ENCODE assay signal across 12 cellular contexts in the genomic region with DNA sequence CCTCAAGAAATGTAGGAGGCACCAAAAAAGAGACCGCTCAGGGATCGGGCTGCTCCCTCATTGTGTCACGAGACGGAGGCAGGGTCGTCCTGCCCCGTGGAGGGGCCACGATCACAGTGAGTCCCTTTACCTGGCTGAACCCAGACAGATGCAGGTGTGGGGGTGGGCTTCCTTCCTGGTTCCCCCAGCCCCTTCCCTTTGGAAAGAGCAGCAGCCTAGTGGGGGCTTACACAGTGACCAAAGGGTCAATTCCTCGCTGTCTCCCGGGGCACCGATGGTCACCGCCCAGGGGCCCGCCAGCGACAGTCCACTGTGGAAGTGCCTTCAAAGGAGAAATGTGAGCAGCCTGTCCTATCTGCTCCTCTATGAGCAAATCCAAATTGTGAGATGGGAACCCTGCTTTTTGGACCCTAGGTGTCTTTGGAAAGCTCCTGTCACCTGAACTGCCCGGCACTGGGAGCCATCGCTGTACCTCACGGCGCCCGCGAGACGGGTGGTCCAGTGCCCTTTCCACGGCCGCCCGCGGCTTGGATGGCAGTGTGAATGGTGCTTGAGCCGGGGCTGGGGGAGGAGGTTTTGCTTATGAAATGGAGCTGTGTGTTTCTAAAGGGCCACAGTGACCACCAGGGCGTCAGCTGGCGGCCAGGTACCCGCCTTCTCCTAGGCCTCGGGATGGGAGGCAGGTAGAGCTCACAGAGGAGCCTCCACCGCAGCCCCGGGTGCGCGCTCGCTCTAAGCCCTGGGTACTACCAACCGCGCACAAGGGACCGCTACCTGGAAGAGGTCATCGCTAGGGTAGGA.
A peak's percentile ranks its signal among the peaks of the same experiment; 100 is the strongest.
DNase-seq lines count a peak whose midpoint lies in the region; ATAC-seq lines count a peak whose summit lies in the region.
"Had no signal": no experiment of that assay in that cellular context is flagged by ENCODE, and none has a peak within 500 bp of the region (broad histone marks: within the 10 kb centered on the region; RNA-seq: fewer than 3 reads in every experiment).

No MANE protein-coding gene starts in this region.

- no peaks in the 10 kb centered on the region for H3K27me3 Mint-ChIP-seq in activated CD8-positive, alpha-beta memory T cell treated with anti-CD3 and anti-CD28 coated beads, Interleukin-2, amount 10 ng/mL, durations not matched to agents 7 days and 5 days
- H3K27me3 Mint-ChIP-seq in activated CD8-positive, alpha-beta T cell treated with anti-CD3 and anti-CD28 coated beads, Interleukin-2, amount 10 ng/mL, durations not matched to agents 7 days and 5 days (ENCODE audit: low read depth): no peaks in the 10 kb centered on the region
- H3K27me3 Mint-ChIP-seq in stimulated activated naive CD8-positive, alpha-beta T cell treated with anti-CD3 and anti-CD28 coated beads, Interleukin-15, amount 100 ng/mL, for 72 hours: no peaks in the 10 kb centered on the region

- peak; percentile 39 for DNase-seq in activated CD8-positive, alpha-beta memory T cell treated with anti-CD3 and anti-CD28 coated beads, Interleukin-2, amount 10 ng/mL, durations not matched to agents 7 days and 5 days
- no peak for DNase-seq in activated CD8-positive, alpha-beta memory T cell treated with anti-CD3 and anti-CD28 coated beads, Interleukin-2, amount 50 U/mL, for 4 hours
- no peak for DNase-seq in activated CD8-positive, alpha-beta T cell treated with anti-CD3 and anti-CD28 coated beads, Interleukin-2, amount 10 ng/mL, durations not matched to agents 7 days and 5 days
- no peak for DNase-seq in stimulated activated naive CD8-positive, alpha-beta T cell treated with anti-CD3 and anti-CD28 coated beads, Interleukin-15, amount 100 ng/mL, for 72 hours
- DNase-seq in KG1 (lab: John Stamatoyannopoulos, UW) (no peak), NCI-H2081 (lab: John Stamatoyannopoulos, UW) (no peak)
- DNase-seq: left ventricle myocardium inferior had no signal

- no peaks in the 10 kb centered on the region for H3K9me3 ChIP-seq in iPS-18a (ENCODE audit: control insufficient read depth, low read depth, low read length)
- H3K9me3 ChIP-seq: body of pancreas, left ventricle myocardium inferior, vagina had no signal

- no peaks in the 10 kb centered on the region for H3K4me1 ChIP-seq in iPS-18a (ENCODE audit: control insufficient read depth, low read depth, low read length)

- no peak for ATAC-seq in activated CD8-positive, alpha-beta memory T cell treated with anti-CD3 and anti-CD28 coated beads, Interleukin-2, amount 10 ng/mL, durations not matched to agents 7 days and 5 days
- ATAC-seq in activated CD8-positive, alpha-beta T cell treated with anti-CD3 and anti-CD28 coated beads, Interleukin-2, amount 10 ng/mL, durations not matched to agents 7 days and 5 days: no peak
- ATAC-seq in stimulated activated naive CD8-positive, alpha-beta T cell treated with anti-CD3 and anti-CD28 coated beads, Interleukin-15, amount 100 ng/mL, for 72 hours: no peak
- no peak for ATAC-seq in GM18511 (IDR thresholded peaks at IDR 0.05; ENCODE audit: unreplicated experiment)
- ATAC-seq: body of pancreas had no signal

- no peaks in the 10 kb centered on the region for H3K36me3 ChIP-seq in iPS-18a (ENCODE audit: control insufficient read depth, low read depth, low read length)
- H3K36me3 ChIP-seq: left ventricle myocardium inferior, vagina had no signal

- H3K36me3 Mint-ChIP-seq in activated CD8-positive, alpha-beta memory T cell treated with anti-CD3 and anti-CD28 coated beads, Interleukin-2, amount 10 ng/mL, durations not matched to agents 7 days and 5 days: peaks cover 20% of the 10 kb centered on the region
- peaks cover 52% of the 10 kb centered on the region for H3K36me3 Mint-ChIP-seq in activated CD8-positive, alpha-beta T cell treated with anti-CD3 and anti-CD28 coated beads, Interleukin-2, amount 10 ng/mL, durations not matched to agents 7 days and 5 days (ENCODE audit: low read depth)

- H3K4me3 Mint-ChIP-seq in activated CD8-positive, alpha-beta memory T cell treated with anti-CD3 and anti-CD28 coated beads, Interleukin-2, amount 10 ng/mL, durations not matched to agents 7 days and 5 days: peak overlapping the region; percentile 89
- peak overlapping the region; percentile 93 for H3K4me3 Mint-ChIP-seq in activated CD8-positive, alpha-beta T cell treated with anti-CD3 and anti-CD28 coated beads, Interleukin-2, amount 10 ng/mL, durations not matched to agents 7 days and 5 days
- H3K4me3 Mint-ChIP-seq in stimulated activated naive CD8-positive, alpha-beta T cell treated with anti-CD3 and anti-CD28 coated beads, Interleukin-15, amount 100 ng/mL, for 72 hours: peak overlapping the region; percentile 92 to 97
- H3K4me3 Mint-ChIP-seq: neural crest cell had no signal

- POLR2A ChIA-PET in activated CD8-positive, alpha-beta T cell treated with anti-CD3 and anti-CD28 coated beads, Interleukin-2, amount 10 ng/mL, durations not matched to agents 7 days and 5 days (lab: Charles Lee): interaction anchor here (0.6 to 2.7 kb wide), 14 partner anchors 8 to 218 kb away, joined by 3 to 14 read pairs (median 4); no protein-coding TSS in a partner anchor

- H3K9ac ChIP-seq in iPS-18a (ENCODE audit: low read length): no peak overlapping the region

- H3K27ac ChIP-seq in iPS-18a (ENCODE audit: low read length): no peak overlapping the region
- H3K27ac ChIP-seq: body of pancreas, left ventricle myocardium inferior, vagina had no signal

- H3K27me3 ChIP-seq in iPS-18a (ENCODE audit: control insufficient read depth, insufficient read depth, low read length): peaks cover 43% of the 10 kb centered on the region
- H3K27me3 ChIP-seq: body of pancreas, vagina had no signal

- CTCF ChIA-PET in activated CD8-positive, alpha-beta memory T cell treated with anti-CD3 and anti-CD28 coated beads, Interleukin-2, amount 10 ng/mL, durations not matched to agents 7 days and 5 days (lab: Charles Lee): interaction anchor here (0.8 to 4.0 kb wide), 7 partner anchors 9 to 276 kb away, joined by 3 to 39 read pairs (median 23); no protein-coding TSS in a partner anchor
- CTCF ChIA-PET in activated CD8-positive, alpha-beta T cell treated with anti-CD3 and anti-CD28 coated beads, Interleukin-2, amount 10 ng/mL, durations not matched to agents 7 days and 5 days (lab: Charles Lee): interaction anchor here (0.7 to 4.6 kb wide), 16 partner anchors 10 to 281 kb away, joined by 3 to 22 read pairs (median 3); no protein-coding TSS in a partner anchor

- H3K27ac Mint-ChIP-seq in activated CD8-positive, alpha-beta memory T cell treated with anti-CD3 and anti-CD28 coated beads, Interleukin-2, amount 10 ng/mL, durations not matched to agents 7 days and 5 days: peak overlapping the region; percentile 96
- H3K27ac Mint-ChIP-seq in activated CD8-positive, alpha-beta T cell treated with anti-CD3 and anti-CD28 coated beads, Interleukin-2, amount 10 ng/mL, durations not matched to agents 7 days and 5 days: peak overlapping the region; percentile 94
- peak overlapping the region; percentile 93 to 96 for H3K27ac Mint-ChIP-seq in stimulated activated naive CD8-positive, alpha-beta T cell treated with anti-CD3 and anti-CD28 coated beads, Interleukin-15, amount 100 ng/mL, for 72 hours

- peaks cover 61% of the 10 kb centered on the region for H3K4me1 Mint-ChIP-seq in activated CD8-positive, alpha-beta memory T cell treated with anti-CD3 and anti-CD28 coated beads, Interleukin-2, amount 10 ng/mL, durations not matched to agents 7 days and 5 days
- peaks cover 57% of the 10 kb centered on the region for H3K4me1 Mint-ChIP-seq in activated CD8-positive, alpha-beta T cell treated with anti-CD3 and anti-CD28 coated beads, Interleukin-2, amount 10 ng/mL, durations not matched to agents 7 days and 5 days (ENCODE audit: low read depth)
- peaks cover 81% of the 10 kb centered on the region for H3K4me1 Mint-ChIP-seq in stimulated activated naive CD8-positive, alpha-beta T cell treated with anti-CD3 and anti-CD28 coated beads, Interleukin-15, amount 100 ng/mL, for 72 hours

- H3K9me3 Mint-ChIP-seq in activated CD8-positive, alpha-beta memory T cell treated with anti-CD3 and anti-CD28 coated beads, Interleukin-2, amount 10 ng/mL, durations not matched to agents 7 days and 5 days (ENCODE audit: low read depth): peaks cover 4% of the 10 kb centered on the region
- no peaks in the 10 kb centered on the region for H3K9me3 Mint-ChIP-seq in activated CD8-positive, alpha-beta T cell treated with anti-CD3 and anti-CD28 coated beads, Interleukin-2, amount 10 ng/mL, durations not matched to agents 7 days and 5 days (ENCODE audit: insufficient read depth)
- peaks cover 6 to 13% of the 10 kb centered on the region in 2 donors for H3K9me3 Mint-ChIP-seq in stimulated activated naive CD8-positive, alpha-beta T cell treated with anti-CD3 and anti-CD28 coated beads, Interleukin-15, amount 100 ng/mL, for 72 hours
- H3K9me3 Mint-ChIP-seq: neural crest cell had no signal

- peak overlapping the region; percentile 37 for H3K4me3 ChIP-seq in iPS-18a (ENCODE audit: low read length)
- H3K4me3 ChIP-seq: body of pancreas had no signal
